In genomic region chr11:122159861-122160260, GRCh38 we compare ENCODE assay signal across 1 cellular context.
TF ChIP-seq lines count a peak whose summit lies in the region.

No MANE protein-coding gene starts in this region.

TF ChIP-seq in IMR-90, 13 proteins besides CTCF, POLR2A, EP300 and RAD21 (continued from another document):
- TF ChIP-seq ELK1 (IDR thresholded peaks at IDR 0.05; ENCODE audit: borderline replicate concordance, low read depth, low read length) (no peak), USF2 (IDR thresholded peaks at IDR 0.05; ENCODE audit: low read depth, low read length) (no peak), RCOR1 (IDR thresholded peaks at IDR 0.05; ENCODE audit: insufficient replicate concordance, low read length) (no peak), SMC3 (IDR thresholded peaks at IDR 0.05; ENCODE audit: low read depth, low read length) (no peak), MAZ (IDR thresholded peaks at IDR 0.05; ENCODE audit: borderline replicate concordance, low read depth, low read length) (no peak), MAFK (IDR thresholded peaks at IDR 0.05; ENCODE audit: low read depth, low read length) (no peak), RFX5 (IDR thresholded peaks at IDR 0.05; ENCODE audit: low read depth, low read length) (no peak)
TF ChIP-seq in IMR-90: peak in this region for 0.
